In genomic region chr2:130693474-130693873, GRCh38 we compare ENCODE assay signal across 12 cellular contexts. TPM values are rescaled to one million over a fixed set of nuclear protein-coding genes. Genes with fewer than 3 reads are reported as not detected.
DNase-seq lines count a peak whose midpoint lies in the region; ATAC-seq and TF ChIP-seq lines count a peak whose summit lies in the region.
"Not testable (repeated sequence)": the region's sequence is repeated elsewhere in the genome, so short reads cannot be mapped to it uniquely, and the experiment has no call there.
"Had no signal": no experiment of that assay in that cellular context is flagged by ENCODE, and none has a peak within 500 bp of the region (broad histone marks: within the 10 kb centered on the region; RNA-seq: fewer than 3 reads in every experiment).

No MANE protein-coding gene starts in this region.

- intact Hi-C loops in IMR-90 (cut with micrococcal nuclease) = not testable (repeated sequence)

- not testable (repeated sequence) for H2BK15ac ChIP-seq in IMR-90 (ENCODE audit: low read depth, low read length)

- not testable (repeated sequence) for H4K5ac ChIP-seq in IMR-90 (ENCODE audit: low read depth, low read length)

- CTCF ChIA-PET in IMR-90 (lab: Yijun Ruan, JAX) = not testable (repeated sequence)

- not testable (repeated sequence) for BruUV-seq in IMR-90 (replicated peaks; lab: Mats Ljungman, UMichigan)

- H2BK120ac ChIP-seq in IMR-90 (ENCODE audit: low read depth, low read length) = not testable (repeated sequence)

- TF ChIP-seq CTCF in IMR-90 (conservative IDR thresholded peaks at IDR 0.05; ENCODE audit: low read depth, low read length); foreskin fibroblast (IDR thresholded peaks at IDR 0.05; ENCODE audit: low read depth, low read length): not testable (repeated sequence)
- peak in 1 of 2 experiments; percentile 30 for TF ChIP-seq CTCF in brain (conservative IDR thresholded peaks at IDR 0.05)
- TF ChIP-seq CTCF in parathyroid adenoma (IDR thresholded peaks at IDR 0.05) = peak; percentile 58
- peak; percentile 60 for TF ChIP-seq CTCF in type B pancreatic cell (conservative IDR thresholded peaks at IDR 0.05)

- not testable (repeated sequence) for TF ChIP-seq RAD21 in IMR-90 (IDR thresholded peaks at IDR 0.05; ENCODE audit: low read length)

- DNase-seq in G401 (ENCODE audit: low spot score) = peak; percentile 85
- not testable (repeated sequence) for DNase-seq in IMR-90; type B pancreatic cell (ENCODE audit: extremely low spot score, unreplicated experiment)
- DNase-seq in activated CD4-positive, alpha-beta T cell treated with anti-CD3 and anti-CD28 coated beads for 48 hours = peak; percentile 29
- DNase-seq in foreskin fibroblast = peak; percentile 2 to 6
- peak; percentile 86 for DNase-seq in islet precursor cell

- not testable (repeated sequence) for H3K79me2 ChIP-seq in parathyroid adenoma

- not testable (repeated sequence) for H3K56ac ChIP-seq in IMR-90 (ENCODE audit: extremely low read depth, insufficient read depth, low read length)

- H3K27me3 ChIP-seq in IMR-90 (ENCODE audit: control insufficient read depth, insufficient read depth, low read length); parathyroid adenoma (ENCODE audit: control insufficient read depth, insufficient read depth, low read length): not testable (repeated sequence)

- not testable (repeated sequence) for H3K4ac ChIP-seq in IMR-90 (ENCODE audit: low read depth, low read length)

- H3K9me1 ChIP-seq in IMR-90 (ENCODE audit: insufficient read depth, low read length) = not testable (repeated sequence)

- H3K9me3 Mint-ChIP-seq in brain, type B pancreatic cell: not testable (repeated sequence)

- peak overlapping the region in 1 of 5 experiments; percentile 59 for H3K27ac Mint-ChIP-seq in brain
- H3K27ac Mint-ChIP-seq in type B pancreatic cell = not testable (repeated sequence)

- not testable (repeated sequence) for H3K14ac ChIP-seq in IMR-90 (replicated peaks; ENCODE audit: low read depth, low read length)

- H4K8ac ChIP-seq in IMR-90 (ENCODE audit: low read depth in 2 of 2, low read length in 2 of 2) = not testable (repeated sequence)

- H3K4me1 Mint-ChIP-seq in brain; type B pancreatic cell (ENCODE audit: unreplicated experiment): not testable (repeated sequence)

- H2AFZ ChIP-seq in IMR-90 (replicated peaks; ENCODE audit: low read length, poor library complexity) = not testable (repeated sequence)
- peak overlapping the region; percentile 91 for H2AFZ ChIP-seq in parathyroid adenoma

- H3K4me3 ChIP-seq in IMR-90 (ENCODE audit: insufficient read depth, low read depth, low read length); foreskin fibroblast (ENCODE audit: low read depth in 1 of 2, low read length in 2 of 2): not testable (repeated sequence)
- H3K4me3 ChIP-seq in parathyroid adenoma (ENCODE audit: low read depth, low read length) = peak overlapping the region; percentile 16

- H2BK5ac ChIP-seq in IMR-90 (ENCODE audit: low read depth, low read length, poor library complexity, severe bottlenecking) = not testable (repeated sequence)

- H3K9me3 ChIP-seq in IMR-90 (ENCODE audit: control insufficient read depth, insufficient read depth, low read length); parathyroid adenoma (ENCODE audit: control insufficient read depth, low read length): not testable (repeated sequence)

- TF ChIP-seq POLR2A in IMR-90 (IDR thresholded peaks at IDR 0.05; ENCODE audit: low read depth, low read length) = not testable (repeated sequence)

- in situ Hi-C loops in G401 (cut with HindIII; ENCODE audit: low sequenced_read_pairs); IMR-90 (cut with MboI; ENCODE audit: low sequenced_read_pairs): not testable (repeated sequence)

- dilution Hi-C loops in IMR-90 (cut with HindIII; ENCODE audit: low sequenced_read_pairs, unreplicated experiment) = not testable (repeated sequence)

- H3K9ac ChIP-seq in IMR-90 (ENCODE audit: low read depth, low read length); parathyroid adenoma: not testable (repeated sequence)

- no CpG with 5 or more reads among the region's 37 CpGs for WGBS in IMR-90 (ENCODE audit: extremely low coverage in 2 of 2, insufficient read length in 1 of 2), 2 experiments

- H3K27ac ChIP-seq in IMR-90 (ENCODE audit: insufficient read depth, low read length); parathyroid adenoma: not testable (repeated sequence)

- H2AK9ac ChIP-seq in IMR-90 (replicated peaks; ENCODE audit: low read depth, low read length, poor library complexity) = not testable (repeated sequence)

- H4K20me1 ChIP-seq in IMR-90 (ENCODE audit: insufficient read depth, low read length) = not testable (repeated sequence)

- H3K4me2 ChIP-seq in IMR-90 (ENCODE audit: low read depth, low read length) = not testable (repeated sequence)
- H3K4me2 ChIP-seq in parathyroid adenoma (ENCODE audit: low read length) = peak overlapping the region; percentile 42

- H2BK20ac ChIP-seq in IMR-90 (ENCODE audit: low read depth, low read length) = not testable (repeated sequence)

- H3K36me3 Mint-ChIP-seq in brain, type B pancreatic cell: not testable (repeated sequence)

- H3K27me3 Mint-ChIP-seq in brain = peaks cover 12% of the 10 kb centered on the region
- H3K27me3 Mint-ChIP-seq in type B pancreatic cell = peaks cover 16% of the 10 kb centered on the region

- not testable (repeated sequence) for H4K91ac ChIP-seq in IMR-90 (ENCODE audit: insufficient read depth, low read depth, low read length)

- not testable (repeated sequence) for H3K36me3 ChIP-seq in IMR-90 (ENCODE audit: control insufficient read depth, insufficient read depth, low read length); parathyroid adenoma (ENCODE audit: control insufficient read depth, insufficient read depth, low read length)

- POLR2A ChIA-PET in IMR-90 (lab: Charles Lee; ENCODE audit: unreplicated experiment) = not testable (repeated sequence)

- H3K23ac ChIP-seq in IMR-90 (ENCODE audit: low read depth, low read length) = not testable (repeated sequence)

- 0 out of 2 replicates have a peak, but pooled peaks have one; percentile 24 for ATAC-seq in IMR-90 (ENCODE audit: low read depth)

- not testable (repeated sequence) for H2AK5ac ChIP-seq in IMR-90 (ENCODE audit: low read depth, low read length)

- not testable (repeated sequence) for H3K79me1 ChIP-seq in IMR-90 (ENCODE audit: low read depth in 1 of 2, low read length in 2 of 2)

- not testable (repeated sequence) for H3K4me1 ChIP-seq in IMR-90 (ENCODE audit: control insufficient read depth, insufficient read depth, low read length); parathyroid adenoma

- not testable (repeated sequence) for H3K18ac ChIP-seq in IMR-90 (ENCODE audit: low read depth, low read length)

- H3K4me3 Mint-ChIP-seq in brain = peak overlapping the region; percentile 75 to 81 (median 78)
- H3K4me3 Mint-ChIP-seq in type B pancreatic cell = not testable (repeated sequence)

RNA-seq across cellular contexts. Expression of gene GPR148, which starts 35.4 kb away (rescaled TPM):
- total RNA-seq in G401 (2014; rRNA removed; shearing (Covaris generic)) = not detected in 2 replicates
- total RNA-seq in IMR-90 (2012; rRNA removed) (not detected in 2 replicates), type B pancreatic cell (ENCODE audit: low replicate concordance) (0.48 and 2.2 TPM in 2 replicates)
- polyA plus RNA-seq in IMR-90 (2012; rRNA removed) (not detected in 2 replicates), brain (ENCODE audit: insufficient read depth, low read depth, low replicate concordance) (not detected)
- not detected in 2 replicates for polyA plus RNA-seq in IMR-90 (2012; cell fraction: cytosol; rRNA removed)
- polyA plus RNA-seq in IMR-90 (2012; cell fraction: nucleus; rRNA removed; ENCODE audit: low replicate concordance) = not detected in 2 replicates
- total RNA-seq: activated CD8-positive, alpha-beta memory T cell treated with anti-CD3 and anti-CD28 coated beads for 36 hours; CD8-positive, alpha-beta memory T cell; esophagus squamous epithelium; spleen had no signal
- polyA plus RNA-seq: CD8-positive, alpha-beta memory T cell; spleen had no signal
